Comparison of ENCODE assay signal across 2 cellular contexts in genomic region chr2:207635468-207636200, GRCh38.
TF ChIP-seq lines count a peak whose summit lies in the region.

No MANE protein-coding gene starts in this region.

TF ChIP-seq in HepG2, 621 proteins besides CTCF, POLR2A, EP300 and RAD21 (continued from another document):
- TF ChIP-seq FOSL2 (CRISPR knock-in tag; IDR thresholded peaks at IDR 0.05), result peak; percentile 54

TF ChIP-seq in SK-N-SH, 30 proteins besides CTCF, POLR2A, EP300 and RAD21 (continued from another document):
- no peak for TF ChIP-seq SMC3 (IDR thresholded peaks at IDR 0.05; ENCODE audit: low read depth, low read length)
- no peak for TF ChIP-seq POLR2AphosphoS5 (IDR thresholded peaks at IDR 0.05; ENCODE audit: low read depth, low read length)
- no peak for TF ChIP-seq NFIC (IDR thresholded peaks at IDR 0.05; ENCODE audit: borderline replicate concordance)
